ENCODE assay signal across 31 cellular contexts in the genomic region with DNA sequence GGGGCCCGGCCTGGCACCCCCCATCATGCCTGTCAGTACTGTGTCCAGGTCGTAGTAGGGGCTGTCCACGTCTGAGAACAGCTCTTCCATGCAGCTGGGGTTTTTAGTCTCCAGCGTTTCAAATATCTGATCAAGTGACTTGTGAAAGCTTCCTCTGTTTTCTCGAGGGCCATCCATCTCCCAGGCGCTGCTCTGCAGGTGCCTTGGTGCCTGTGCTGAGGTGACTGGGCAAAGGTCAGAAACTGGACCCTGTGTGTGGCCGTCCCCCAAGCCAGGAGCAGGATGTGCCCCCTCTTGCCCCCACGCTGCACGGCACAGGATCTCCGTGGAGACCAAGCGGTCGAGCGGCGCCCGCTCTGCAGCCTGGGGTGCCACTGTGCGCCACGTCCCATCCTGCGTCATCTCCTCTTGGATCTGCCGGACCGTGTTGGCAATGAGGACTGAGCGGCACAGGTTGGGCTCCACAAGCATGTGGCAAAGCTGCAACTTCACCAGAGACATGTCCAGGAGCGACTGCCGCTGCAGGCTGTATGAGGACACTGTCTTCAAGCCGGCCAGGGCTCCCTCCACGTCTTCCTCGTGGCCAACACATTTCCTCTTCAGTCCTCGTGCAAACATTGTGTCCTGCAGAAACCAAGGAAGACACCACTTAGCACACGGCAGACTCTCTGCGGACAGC. TPM values are rescaled to one million over a fixed set of nuclear protein-coding genes. Genes with fewer than 3 reads are reported as not detected.
DNase-seq lines count a peak whose midpoint lies in the region; ATAC-seq and TF ChIP-seq lines count a peak whose summit lies in the region.
"Had no signal": no experiment of that assay in that cellular context is flagged by ENCODE, and none has a peak within 500 bp of the region (broad histone marks: within the 10 kb centered on the region; RNA-seq: fewer than 3 reads in every experiment).

No MANE protein-coding gene starts in this region.

- H3K79me2 ChIP-seq in MM.1S (ENCODE audit: low read length): peaks cover 68% of the 10 kb centered on the region

- intact Hi-C loops in CD8-positive, alpha-beta T cell (cut with DNase I, micrococcal nuclease): no loop called here
- intact Hi-C loops in IMR-90 (cut with micrococcal nuclease): no loop called here
- intact Hi-C loops in sigmoid colon (cut with DNase I): loop anchor here (1.0 to 2.0 kb wide), 2 partner anchors 27 to 34 kb away; partner anchors contain the start of gene CLBA1

- H4K91ac ChIP-seq in IMR-90 (ENCODE audit: insufficient read depth, low read depth, low read length): no peak overlapping the region

- no peak overlapping the region for H3K4me3 ChIP-seq in CD8-positive, alpha-beta T cell (ENCODE audit: low read depth, low read length)
- H3K4me3 ChIP-seq in IMR-90 (ENCODE audit: insufficient read depth, low read depth, low read length): no peak overlapping the region
- H3K4me3 ChIP-seq in sigmoid colon: no peak overlapping the region
- no peak overlapping the region for H3K4me3 ChIP-seq in MM.1S (ENCODE audit: low read length)
- H3K4me3 ChIP-seq: adrenal gland, GM12878, mucosa of descending colon, ovary, stomach, thyroid gland, vagina had no signal

- no peaks in the 10 kb centered on the region for H3K27me3 Mint-ChIP-seq in CD8-positive, alpha-beta T cell (ENCODE audit: low read depth)
- peaks cover 8% of the 10 kb centered on the region for H3K27me3 Mint-ChIP-seq in glutamatergic neuron (ENCODE audit: unreplicated experiment)
- H3K27me3 Mint-ChIP-seq: activated CD8-positive, alpha-beta T cell treated with anti-CD3 and anti-CD28 coated beads for 36 hours; activated naive CD4-positive, alpha-beta T cell treated with anti-CD3 and anti-CD28 coated beads, Interleukin-2, amount 10 ng/mL, durations not matched to agents 7 days and 5 days; natural killer cell treated with Interleukin-12 subunit alpha and Interleukin-12 subunit beta and Interleukin-15 and Interleukin-18, amount 100 ng/mL, for 72 hours had no signal

- 92% methylated on average over 18 of the region's 29 CpGs; no CpG with 5 or more reads in 1 of the 2 experiments for WGBS in IMR-90 (ENCODE audit: extremely low coverage in 2 of 2, insufficient read length in 1 of 2), 2 experiments
- WGBS in sigmoid colon, 2 donors: 85 to 87% methylated on average over 29 of the region's 29 CpGs

- H3K14ac ChIP-seq in IMR-90 (replicated peaks; ENCODE audit: low read depth, low read length): no peak overlapping the region

- TF ChIP-seq CTCF in CD8-positive, alpha-beta T cell (IDR thresholded peaks at IDR 0.05): no peak
- no peak for TF ChIP-seq CTCF in IMR-90 (conservative IDR thresholded peaks at IDR 0.05; ENCODE audit: low read depth, low read length)
- TF ChIP-seq CTCF in glutamatergic neuron (IDR thresholded peaks at IDR 0.05; ENCODE audit: partially characterized antibody, unreplicated experiment): no peak
- no peak for TF ChIP-seq CTCF in sigmoid colon (IDR thresholded peaks at IDR 0.05)
- no peak for TF ChIP-seq CTCF in MM.1S (IDR thresholded peaks at IDR 0.05; ENCODE audit: low read length)

- H2AK5ac ChIP-seq in IMR-90 (ENCODE audit: low read depth, low read length): no peak overlapping the region

- no peak for ATAC-seq in CD8-positive, alpha-beta T cell
- no peak for ATAC-seq in IMR-90 (ENCODE audit: low read depth)
- ATAC-seq: activated CD8-positive, alpha-beta T cell treated with anti-CD3 and anti-CD28 coated beads for 36 hours had no signal

- TF ChIP-seq EP300 in sigmoid colon (IDR thresholded peaks at IDR 0.05): no peak

- H3K27me3 ChIP-seq in CD8-positive, alpha-beta T cell (ENCODE audit: insufficient read depth, low read length): no peaks in the 10 kb centered on the region
- H3K27me3 ChIP-seq in IMR-90 (ENCODE audit: control insufficient read depth, insufficient read depth, low read length): no peaks in the 10 kb centered on the region
- H3K27me3 ChIP-seq in sigmoid colon: no peaks in the 10 kb centered on the region
- no peaks in the 10 kb centered on the region for H3K27me3 ChIP-seq in MM.1S (replicated peaks; ENCODE audit: insufficient read depth, low read length)
- H3K27me3 ChIP-seq: adrenal gland, ovary, stomach, thyroid gland, vagina had no signal

- no peak overlapping the region for H3K4ac ChIP-seq in IMR-90 (ENCODE audit: low read depth, low read length)

- H2BK20ac ChIP-seq in IMR-90 (ENCODE audit: low read depth, low read length): no peak overlapping the region

- POLR2A ChIA-PET in CD8-positive, alpha-beta T cell (lab: Charles Lee): interaction anchor here (1.0 kb wide), 1 partner anchor 9 kb away, joined by 3 read pairs; the partner anchor contains the start of gene CDCA4
- POLR2A ChIA-PET in IMR-90 (lab: Charles Lee; ENCODE audit: unreplicated experiment): interaction anchor here (0.6 kb wide), 1 partner anchor 27 kb away, joined by 3 read pairs; no protein-coding TSS in a partner anchor

- peaks cover 22 to 59% of the 10 kb centered on the region in 2 experiments for H3K79me1 ChIP-seq in IMR-90 (ENCODE audit: low read depth in 1 of 2, low read length in 2 of 2)

- no peak overlapping the region for H2BK120ac ChIP-seq in IMR-90 (ENCODE audit: low read depth, low read length)

- BruUV-seq in IMR-90 (replicated peaks; lab: Mats Ljungman, UMichigan): no TSS peak

- no peaks in the 10 kb centered on the region for H3K9me3 Mint-ChIP-seq in CD8-positive, alpha-beta T cell
- H3K9me3 Mint-ChIP-seq in glutamatergic neuron (ENCODE audit: unreplicated experiment): peaks cover 12% of the 10 kb centered on the region
- H3K9me3 Mint-ChIP-seq: activated CD8-positive, alpha-beta T cell treated with anti-CD3 and anti-CD28 coated beads for 36 hours; activated naive CD4-positive, alpha-beta T cell treated with anti-CD3 and anti-CD28 coated beads, Interleukin-2, amount 10 ng/mL, durations not matched to agents 7 days and 5 days; H9; immature natural killer cell; natural killer cell treated with Interleukin-12 subunit alpha and Interleukin-12 subunit beta and Interleukin-15 and Interleukin-18, amount 100 ng/mL, for 72 hours; T-helper 2 cell treated with Interferon-gamma antibody and Interleukin-4, amounts not matched to agents 5 μg/mL and 100 μg/mL, for 36 hours had no signal

- no peak overlapping the region for H3K4me3 Mint-ChIP-seq in CD8-positive, alpha-beta T cell
- H3K4me3 Mint-ChIP-seq in glutamatergic neuron (ENCODE audit: unreplicated experiment): peak overlapping the region; percentile 69
- H3K4me3 Mint-ChIP-seq: activated CD8-positive, alpha-beta T cell treated with anti-CD3 and anti-CD28 coated beads for 36 hours; activated naive CD4-positive, alpha-beta T cell treated with anti-CD3 and anti-CD28 coated beads, Interleukin-2, amount 10 ng/mL, durations not matched to agents 7 days and 5 days; H9; immature natural killer cell; natural killer cell treated with Interleukin-12 subunit alpha and Interleukin-12 subunit beta and Interleukin-15 and Interleukin-18, amount 100 ng/mL, for 72 hours; T-helper 2 cell treated with Interferon-gamma antibody and Interleukin-4, amounts not matched to agents 5 μg/mL and 100 μg/mL, for 36 hours had no signal

- no peak for DNase-seq in CD8-positive, alpha-beta T cell
- no peak for DNase-seq in IMR-90
- no peak for DNase-seq in glutamatergic neuron
- no peak for DNase-seq in sigmoid colon
- DNase-seq in activated CD8-positive, alpha-beta memory T cell treated with anti-CD3 and anti-CD28 coated beads, Interleukin-2, amount 50 U/mL, for 48 hours: no peak
- DNase-seq in NCI-H1930 (lab: John Stamatoyannopoulos, UW): no peak
- DNase-seq in germinal center (ENCODE audit: low spot score): no peak
- DNase-seq in MM.1S: no peak
- DNase-seq: activated CD4-positive, alpha-beta T cell treated with anti-CD3 and anti-CD28 coated beads for 1 hour; activated CD8-positive, alpha-beta T cell treated with anti-CD3 and anti-CD28 coated beads for 36 hours; activated naive CD4-positive, alpha-beta T cell treated with anti-CD3 and anti-CD28 coated beads, Interleukin-2, amount 10 ng/mL, durations not matched to agents 7 days and 5 days; DMS153; H9; immature natural killer cell; KBM-7; left cardiac atrium; NCI-H1105 treated with DMSO at 0.1 percent for 48 hours; NCI-H187 treated with DMSO at 0.1 percent for 48 hours; NK-92 treated with Interleukin-12 subunit alpha and Interleukin-12 subunit beta, amount 100 ng/mL, for 24 hours; ovary; stimulated activated CD4-positive, alpha-beta T cell treated with anti-CD3 and anti-CD28 coated beads, Interleukin-12 subunit alpha, Interleukin-12 subunit beta, amount 100 ng/mL, for 4 hours; stimulated activated CD4-positive, alpha-beta T cell treated with anti-CD3 and anti-CD28 coated beads, Interleukin-2, amount 100 ng/mL, for 48 hours had no signal

- H3K36me3 Mint-ChIP-seq in CD8-positive, alpha-beta T cell: peaks cover 46% of the 10 kb centered on the region
- no peaks in the 10 kb centered on the region for H3K36me3 Mint-ChIP-seq in glutamatergic neuron (ENCODE audit: unreplicated experiment)
- H3K36me3 Mint-ChIP-seq: immature natural killer cell had no signal

- dilution Hi-C loops in IMR-90 (cut with HindIII; ENCODE audit: low sequenced_read_pairs, unreplicated experiment): no loop called here

- no peak overlapping the region for H2BK5ac ChIP-seq in IMR-90 (ENCODE audit: low read depth, low read length, poor library complexity, severe bottlenecking)

- H2AFZ ChIP-seq in IMR-90 (replicated peaks; ENCODE audit: low read length, poor library complexity) (no peak overlapping the region), MM.1S (ENCODE audit: low read length) (no peak overlapping the region)

- no peak overlapping the region for H3K4me2 ChIP-seq in IMR-90 (ENCODE audit: low read depth, low read length)
- H3K4me2 ChIP-seq in MM.1S (ENCODE audit: low read depth, low read length): no peak overlapping the region

- CTCF ChIA-PET in CD8-positive, alpha-beta T cell (lab: Charles Lee): interaction anchor here (0.9 kb wide), 2 partner anchors 17 to 34 kb away, joined by 3 read pairs; no protein-coding TSS in a partner anchor
- CTCF ChIA-PET in IMR-90 (lab: Yijun Ruan, JAX): no interaction called here

- H3K9me3 ChIP-seq in CD8-positive, alpha-beta T cell (ENCODE audit: low read length): no peaks in the 10 kb centered on the region
- no peaks in the 10 kb centered on the region for H3K9me3 ChIP-seq in IMR-90 (ENCODE audit: control insufficient read depth, insufficient read depth, low read length)
- H3K9me3 ChIP-seq in sigmoid colon: no peaks in the 10 kb centered on the region
- no peaks in the 10 kb centered on the region for H3K9me3 ChIP-seq in MM.1S (replicated peaks; ENCODE audit: insufficient read depth, low read length)
- H3K9me3 ChIP-seq: adrenal gland, mucosa of descending colon, ovary, stomach, thyroid gland, vagina had no signal

- H3K23ac ChIP-seq in IMR-90 (ENCODE audit: low read depth, low read length): no peak overlapping the region

- no peak overlapping the region for H2BK15ac ChIP-seq in IMR-90 (ENCODE audit: low read depth, low read length)

- H3K56ac ChIP-seq in IMR-90 (ENCODE audit: extremely low read depth, insufficient read depth, low read length): no peak overlapping the region

- in situ Hi-C loops in IMR-90 (cut with MboI; ENCODE audit: low sequenced_read_pairs): no loop called here

- no peak overlapping the region for H3K18ac ChIP-seq in IMR-90 (ENCODE audit: low read depth, low read length)

- H3F3A ChIP-seq in MM.1S (ENCODE audit: insufficient read depth, low read length): no peaks in the 10 kb centered on the region

- H2AK9ac ChIP-seq in IMR-90 (replicated peaks; ENCODE audit: low read depth, low read length, poor library complexity): peak overlapping the region; percentile 18

- H4K20me1 ChIP-seq in IMR-90 (ENCODE audit: insufficient read depth, low read length): peaks cover 65% of the 10 kb centered on the region
- H4K20me1 ChIP-seq in MM.1S (ENCODE audit: insufficient read depth, low read length): peaks cover 30% of the 10 kb centered on the region

- H3K36me3 ChIP-seq in CD8-positive, alpha-beta T cell (ENCODE audit: insufficient read depth, low read length): peaks cover 22% of the 10 kb centered on the region
- H3K36me3 ChIP-seq in IMR-90 (ENCODE audit: control insufficient read depth, insufficient read depth, low read length): peaks cover 30% of the 10 kb centered on the region
- peaks cover 0 to 15% (median 2%) of the 10 kb centered on the region in 4 donors for H3K36me3 ChIP-seq in sigmoid colon
- H3K36me3 ChIP-seq in MM.1S (replicated peaks; ENCODE audit: insufficient read depth, low read length): no peaks in the 10 kb centered on the region; the same call in 1 of the 2 replicates
- H3K36me3 ChIP-seq: ovary had no signal

- peaks cover 26% of the 10 kb centered on the region for H3K4me1 Mint-ChIP-seq in CD8-positive, alpha-beta T cell (ENCODE audit: low read depth)
- H3K4me1 Mint-ChIP-seq in glutamatergic neuron (ENCODE audit: low read depth, unreplicated experiment): peaks cover 59% of the 10 kb centered on the region

- TF ChIP-seq RAD21 in IMR-90 (IDR thresholded peaks at IDR 0.05; ENCODE audit: low read length): no peak

- H3K4me1 ChIP-seq in CD8-positive, alpha-beta T cell (ENCODE audit: insufficient read depth, low read length): no peaks in the 10 kb centered on the region
- H3K4me1 ChIP-seq in IMR-90 (ENCODE audit: control insufficient read depth, insufficient read depth, low read length): peaks cover 19% of the 10 kb centered on the region
- H3K4me1 ChIP-seq in sigmoid colon: peaks cover 0 to 35% (median 30%) of the 10 kb centered on the region in 4 donors
- H3K4me1 ChIP-seq in MM.1S (ENCODE audit: low read length): no peaks in the 10 kb centered on the region

- H3K27ac Mint-ChIP-seq in CD8-positive, alpha-beta T cell: peak overlapping the region; percentile 4
- H3K27ac Mint-ChIP-seq in glutamatergic neuron (ENCODE audit: unreplicated experiment): peak overlapping the region; percentile 86
- H3K27ac Mint-ChIP-seq: activated CD8-positive, alpha-beta T cell treated with anti-CD3 and anti-CD28 coated beads for 36 hours; activated naive CD4-positive, alpha-beta T cell treated with anti-CD3 and anti-CD28 coated beads, Interleukin-2, amount 10 ng/mL, durations not matched to agents 7 days and 5 days; natural killer cell treated with Interleukin-12 subunit alpha and Interleukin-12 subunit beta and Interleukin-15 and Interleukin-18, amount 100 ng/mL, for 72 hours; T-helper 2 cell treated with Interferon-gamma antibody and Interleukin-4, amounts not matched to agents 5 μg/mL and 100 μg/mL, for 36 hours had no signal

- H3K27ac ChIP-seq in CD8-positive, alpha-beta T cell (ENCODE audit: low read depth, low read length): no peak overlapping the region
- no peak overlapping the region for H3K27ac ChIP-seq in IMR-90 (ENCODE audit: insufficient read depth, low read length)
- H3K27ac ChIP-seq in sigmoid colon: peak overlapping the region in 3 of 4 donors; percentile 68 to 82 (median 77)
- no peak overlapping the region for H3K27ac ChIP-seq in MM.1S (ENCODE audit: low read length)
- H3K27ac ChIP-seq: adrenal gland, ovary, vagina had no signal

- H3K9me1 ChIP-seq in IMR-90 (ENCODE audit: insufficient read depth, low read length): peaks cover 23% of the 10 kb centered on the region

- H3K9ac ChIP-seq in IMR-90 (ENCODE audit: low read depth, low read length) (no peak overlapping the region), MM.1S (ENCODE audit: low read length) (no peak overlapping the region)

- no peak for TF ChIP-seq POLR2A in IMR-90 (IDR thresholded peaks at IDR 0.05; ENCODE audit: low read depth, low read length)
- no peak for TF ChIP-seq POLR2A in sigmoid colon (IDR thresholded peaks at IDR 0.05)

- no peak overlapping the region for H4K8ac ChIP-seq in IMR-90 (ENCODE audit: low read depth in 2 of 2, low read length in 2 of 2)

- H3K9me2 ChIP-seq in MM.1S (replicated peaks; ENCODE audit: insufficient read depth, low read length): no peaks in the 10 kb centered on the region

- H4K5ac ChIP-seq in IMR-90 (ENCODE audit: low read depth, low read length): no peak overlapping the region

RNA-seq across cellular contexts. Expression of gene CDCA4, which starts 9.4 kb away (rescaled TPM):
- 10 to 100 TPM; 20.2 to 22.9 TPM for total RNA-seq in CD8-positive, alpha-beta T cell
- total RNA-seq in IMR-90 (2012; rRNA removed) (17.7 and 19.7 TPM in 2 replicates), glutamatergic neuron (ENCODE audit: unreplicated experiment) (23.2 TPM), sigmoid colon (1 to 10 TPM; 5.0 to 7.6 (median 5.6) TPM)
- polyA plus RNA-seq in IMR-90 (2012; rRNA removed) (18.6 and 21.4 TPM in 2 replicates), sigmoid colon (10 to 100 TPM in 1 of 3 donors, 1 to 10 TPM in 2; 2.4 to 11.3 (median 3.9) TPM)
- polyA plus RNA-seq in IMR-90 (2012; cell fraction: cytosol; rRNA removed): 17.8 and 18.2 TPM in 2 replicates
- 9.9 and 13.1 TPM in 2 replicates for polyA plus RNA-seq in IMR-90 (2012; cell fraction: nucleus; rRNA removed; ENCODE audit: low replicate concordance)

RNA-seq across cellular contexts. Expression of gene CLBA1, which starts 25.9 kb away (rescaled TPM):
- total RNA-seq in CD8-positive, alpha-beta T cell: 1 to 10 TPM in 1 of 2 experiments, under 1 TPM in 1; 0.84 to 1.0 TPM
- total RNA-seq in IMR-90 (2012; rRNA removed) (2.2 and 2.7 TPM in 2 replicates), glutamatergic neuron (ENCODE audit: unreplicated experiment) (5.9 TPM), sigmoid colon (1 to 10 TPM; 3.2 to 5.1 (median 3.6) TPM)
- polyA plus RNA-seq in IMR-90 (2012; rRNA removed) (5.2 and 6.2 TPM in 2 replicates), sigmoid colon (1 to 10 TPM; 2.8 to 8.4 (median 3.0) TPM)
- 3.5 and 4.0 TPM in 2 replicates for polyA plus RNA-seq in IMR-90 (2012; cell fraction: cytosol; rRNA removed)
- 10.8 and 12.0 TPM in 2 replicates for polyA plus RNA-seq in IMR-90 (2012; cell fraction: nucleus; rRNA removed; ENCODE audit: low replicate concordance)

RNA-seq across cellular contexts. Expression of gene AHNAK2, which starts 33.3 kb away (rescaled TPM):
- total RNA-seq in CD8-positive, alpha-beta T cell: under 1 TPM; 0.06 to 0.14 TPM
- total RNA-seq in IMR-90 (2012; rRNA removed) (6.7 and 7.9 TPM in 2 replicates), glutamatergic neuron (ENCODE audit: unreplicated experiment) (44.8 TPM), sigmoid colon (100 to 1,000 TPM in 3 of 4 donors, 10 to 100 TPM in 1; 81.9 to 218 (median 129) TPM)
- polyA plus RNA-seq in IMR-90 (2012; rRNA removed) (2.5 and 2.6 TPM in 2 replicates), sigmoid colon (10 to 100 TPM in 1 of 3 donors, 1 to 10 TPM in 1, under 1 TPM in 1; 0.23 to 12.4 (median 2.4) TPM)
- polyA plus RNA-seq in IMR-90 (2012; cell fraction: cytosol; rRNA removed): 0.93 and 1.1 TPM in 2 replicates
- polyA plus RNA-seq in IMR-90 (2012; cell fraction: nucleus; rRNA removed; ENCODE audit: low replicate concordance): 4.5 and 7.9 TPM in 2 replicates
- total RNA-seq: natural killer cell treated with Interleukin-12 subunit alpha and Interleukin-12 subunit beta and Interleukin-15 and Interleukin-18, amount 100 ng/mL, for 72 hours had no signal
- polyA plus RNA-seq: immature natural killer cell had no signal

RNA-seq across cellular contexts. Expression of gene GPR132, which starts 53.8 kb away (rescaled TPM):
- 100 to 1,000 TPM in 1 of 2 experiments, 10 to 100 TPM in 1; 91.8 to 101 TPM for total RNA-seq in CD8-positive, alpha-beta T cell
- total RNA-seq in IMR-90 (2012; rRNA removed) (under 0.01 TPM in 2 replicates), glutamatergic neuron (ENCODE audit: unreplicated experiment) (not detected), sigmoid colon (1 to 10 TPM; 1.8 to 2.3 (median 2.0) TPM)
- polyA plus RNA-seq in IMR-90 (2012; rRNA removed) (0.10 and 0.19 TPM in 2 replicates), sigmoid colon (1 to 10 TPM in 2 of 3 donors, under 1 TPM in 1; 0.60 to 8.4 (median 1.4) TPM)
- 0.15 and 0.43 TPM in 2 replicates for polyA plus RNA-seq in IMR-90 (2012; cell fraction: cytosol; rRNA removed)
- polyA plus RNA-seq in IMR-90 (2012; cell fraction: nucleus; rRNA removed; ENCODE audit: low replicate concordance): 1.9 and 3.3 TPM in 2 replicates
- total RNA-seq: M059J had no signal

Comparison
In these comparisons a context has a peak if more than half of its experiments do, and no peak if none do; other contexts are left out.
1. H3K27ac ChIP-seq: peak in sigmoid colon (3 of 4); none in CD8-positive, alpha-beta T cell (single experiment), IMR-90 (single experiment) and MM.1S (single experiment).